8 cellular contexts compared by ENCODE assay signal in the genomic region with DNA sequence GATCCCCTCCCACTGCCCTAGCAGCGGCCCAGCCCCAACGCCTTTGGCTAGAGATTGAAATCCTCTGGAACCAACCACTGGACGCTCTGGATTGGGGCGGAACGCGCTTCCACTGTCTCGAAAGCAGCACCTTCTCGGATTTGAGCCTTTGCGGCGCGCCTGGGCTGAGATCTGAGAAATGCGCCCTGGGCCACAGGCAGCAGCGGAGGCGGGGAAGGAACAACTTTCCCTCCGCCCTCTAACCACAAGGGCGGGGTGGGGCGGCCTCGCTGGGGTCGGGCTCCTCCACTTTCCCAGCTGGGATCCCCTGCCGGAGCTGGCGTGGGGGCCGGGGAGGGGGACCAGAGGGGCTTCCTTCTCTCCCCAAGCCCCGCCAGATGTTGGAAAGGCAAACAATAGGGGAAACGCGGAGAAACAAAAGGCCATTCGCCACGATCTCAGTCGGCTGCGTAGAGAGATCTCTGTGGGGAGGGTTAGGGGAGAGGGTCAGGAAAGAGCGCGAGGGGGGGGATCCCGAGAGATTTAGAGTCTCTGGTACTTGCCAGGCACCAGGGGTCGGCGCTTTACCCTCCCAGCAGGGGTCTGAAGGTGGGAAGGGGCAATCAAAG. TPM values are rescaled to one million over a fixed set of nuclear protein-coding genes. Genes with fewer than 3 reads are reported as not detected.
DNase-seq lines count a peak whose midpoint lies in the region; ATAC-seq and TF ChIP-seq lines count a peak whose summit lies in the region.

No MANE protein-coding gene starts in this region.

- H3F3A ChIP-seq in SU-DHL-6 (ENCODE audit: insufficient read depth), result no peaks in the 10 kb centered on the region

- H2AFZ ChIP-seq in SU-DHL-6 (ENCODE audit: low read depth, low read length, severe bottlenecking), result no peak overlapping the region

- H3K9me2 ChIP-seq in SU-DHL-6 (replicated peaks; ENCODE audit: insufficient read depth, low read length), result no peaks in the 10 kb centered on the region

- H3K27me3 ChIP-seq in SU-DHL-6 (ENCODE audit: low read length) (no peaks in the 10 kb centered on the region), ascending aorta (no peaks in the 10 kb centered on the region), right cardiac atrium (ENCODE audit: control insufficient read depth, insufficient read depth) (no peaks in the 10 kb centered on the region)

- H3K27ac ChIP-seq in SU-DHL-6 (ENCODE audit: low read depth, low read length), result no peak overlapping the region
- peak overlapping the region; percentile 88 to 95 for H3K27ac ChIP-seq in ascending aorta
- H3K27ac ChIP-seq in right cardiac atrium (ENCODE audit: low read length), result peak overlapping the region; percentile 32

- H3K4me1 ChIP-seq in ascending aorta (peaks cover 2 to 21% of the 10 kb centered on the region in 2 donors), right cardiac atrium (ENCODE audit: control insufficient read depth, insufficient read depth, low read length) (peaks cover 2% of the 10 kb centered on the region)

- H3K36me3 ChIP-seq in SU-DHL-6 (ENCODE audit: low read length) (no peaks in the 10 kb centered on the region), ascending aorta (no peaks in the 10 kb centered on the region)

- peak overlapping the region; percentile 47; the same call in 1 of the 2 replicates for H3K9ac ChIP-seq in SU-DHL-6 (ENCODE audit: low read length)

- DNase-seq in ascending aorta (ENCODE audit: low spot score in 2 of 2), result peak; percentile 39 to 92
- peak; percentile 80 to 87 (median 87) for DNase-seq in right cardiac atrium
- DNase-seq in posterior vena cava (ENCODE audit: low spot score), result peak; percentile 94
- no peak for DNase-seq in SK-N-DZ (ENCODE audit: low spot score)
- DNase-seq in OCI-M2 (lab: John Stamatoyannopoulos, UW; ENCODE audit: unreplicated experiment), result no peak

- under 1% methylated on average over 34 of the region's 34 CpGs for WGBS in right cardiac atrium

- no peaks in the 10 kb centered on the region for H3K79me2 ChIP-seq in SU-DHL-6 (ENCODE audit: insufficient read depth, low read length)

- intact Hi-C loops in ascending aorta (cut with DNase I), result loop anchor here (2.0 to 10.0 kb wide), 6 partner anchors 20 to 571 kb away; a partner anchor contains a TSS
- intact Hi-C loops in right cardiac atrium (cut with DNase I), result loop anchor here in 3 of 4 donors (5.0 to 10.0 kb wide), 2 partner anchors 194 to 196 kb away; no protein-coding TSS in a partner anchor
- intact Hi-C loops in posterior vena cava (cut with DNase I), result loop anchor here in 1 of 2 donors (5.0 kb wide), 1 partner anchor 191 kb away; no protein-coding TSS in a partner anchor

- H3K4me3 ChIP-seq in SU-DHL-6 (ENCODE audit: insufficient read depth, low read length, poor library complexity, severe bottlenecking), result no peak overlapping the region
- H3K4me3 ChIP-seq in ascending aorta, result peak overlapping the region; percentile 84 to 88
- peak overlapping the region; percentile 71 for H3K4me3 ChIP-seq in right cardiac atrium (ENCODE audit: low read length)

- H3K9me3 ChIP-seq in SU-DHL-6 (ENCODE audit: insufficient read depth, low read length) (no peaks in the 10 kb centered on the region), ascending aorta (no peaks in the 10 kb centered on the region), right cardiac atrium (ENCODE audit: control insufficient read depth, low read length) (no peaks in the 10 kb centered on the region)

- no peaks in the 10 kb centered on the region for H4K20me1 ChIP-seq in SU-DHL-6 (ENCODE audit: low read depth, low read length)

- TF ChIP-seq CTCF in SU-DHL-6 (IDR thresholded peaks at IDR 0.05; ENCODE audit: insufficient read depth, low read length, poor library complexity, severe bottlenecking) (no peak), ascending aorta (IDR thresholded peaks at IDR 0.05) (no peak)

- ATAC-seq in GM18858 (IDR thresholded peaks at IDR 0.05; ENCODE audit: unreplicated experiment), result peak; percentile 57
- ATAC-seq in HG02973 (IDR thresholded peaks at IDR 0.05; ENCODE audit: unreplicated experiment), result peak; percentile 47
- peak; percentile 85 to 92 for ATAC-seq in right cardiac atrium

- H3K4me2 ChIP-seq in SU-DHL-6 (ENCODE audit: low read depth, low read length, poor library complexity, severe bottlenecking), result peak overlapping the region; percentile 78

RNA-seq across cellular contexts. Expression of a gene that starts 1.2 kb away (rescaled TPM):
- total RNA-seq in ascending aorta (2.4 TPM), right cardiac atrium (1 to 10 TPM; 1.6 to 2.2 (median 2.1) TPM), posterior vena cava (1 to 10 TPM; 3.2 to 4.0 TPM)
- polyA plus RNA-seq in right cardiac atrium, result 1.1 TPM
- polyA plus RNA-seq in SK-N-DZ (2014; cell fraction: cytosol; rRNA removed), result not detected in 2 replicates
- polyA plus RNA-seq in SK-N-DZ (2014; cell fraction: nucleus; rRNA removed), result not detected in 2 replicates

RNA-seq across cellular contexts. Expression of a gene that starts 4.3 kb away (rescaled TPM):
- not detected for total RNA-seq in ascending aorta
- not detected for total RNA-seq in right cardiac atrium
- not detected for polyA plus RNA-seq in right cardiac atrium
- total RNA-seq in posterior vena cava, result not detected
- not detected in 2 replicates for polyA plus RNA-seq in SK-N-DZ (2014; cell fraction: cytosol; rRNA removed)
- polyA plus RNA-seq in SK-N-DZ (2014; cell fraction: nucleus; rRNA removed), result not detected in 2 replicates

RNA-seq across cellular contexts. Expression of a gene that starts 44.9 kb away (rescaled TPM):
- total RNA-seq in ascending aorta (17.1 TPM), right cardiac atrium (10 to 100 TPM; 12.9 to 17.4 (median 15.9) TPM), posterior vena cava (10 to 100 TPM; 16.6 to 19.1 TPM)
- polyA plus RNA-seq in right cardiac atrium, result 10.0 TPM
- polyA plus RNA-seq in SK-N-DZ (2014; cell fraction: cytosol; rRNA removed), result 17.4 and 18.8 TPM in 2 replicates
- polyA plus RNA-seq in SK-N-DZ (2014; cell fraction: nucleus; rRNA removed), result 44.3 and 47.1 TPM in 2 replicates

Comparison
In these comparisons a context has a peak if more than half of its experiments do, and no peak if none do; other contexts are left out.
1. DNase-seq: peak in ascending aorta (2 of 2), right cardiac atrium (3 of 3) and posterior vena cava (single experiment); none in SK-N-DZ (single experiment) and OCI-M2 (single experiment).
2. Peak in every context shown above with its lines, with median percentiles within 50 percentile points of each other: ATAC-seq.